In genomic region chr1:56728964-56729363, GRCh38 we compare ENCODE assay signal across 7 cellular contexts.
"Had no signal": no experiment of that assay in that cellular context is flagged by ENCODE, and none has a peak within 500 bp of the region (broad histone marks: within the 10 kb centered on the region; RNA-seq: fewer than 3 reads in every experiment).

No MANE protein-coding gene starts in this region.

- H3K4me3 ChIP-seq: GM23338 had no signal

- DNase-seq: H9, HCEC 1CT, KBM-7 had no signal

- H2AFZ ChIP-seq: GM23338 had no signal

- FAIRE-seq: H1 had no signal

- ATAC-seq: GM23338, HepG2 had no signal

- H3K27ac ChIP-seq: HL-60 had no signal

- H3K4me2 ChIP-seq: GM23338 had no signal
